8 cellular contexts compared by ENCODE assay signal in the genomic region with DNA sequence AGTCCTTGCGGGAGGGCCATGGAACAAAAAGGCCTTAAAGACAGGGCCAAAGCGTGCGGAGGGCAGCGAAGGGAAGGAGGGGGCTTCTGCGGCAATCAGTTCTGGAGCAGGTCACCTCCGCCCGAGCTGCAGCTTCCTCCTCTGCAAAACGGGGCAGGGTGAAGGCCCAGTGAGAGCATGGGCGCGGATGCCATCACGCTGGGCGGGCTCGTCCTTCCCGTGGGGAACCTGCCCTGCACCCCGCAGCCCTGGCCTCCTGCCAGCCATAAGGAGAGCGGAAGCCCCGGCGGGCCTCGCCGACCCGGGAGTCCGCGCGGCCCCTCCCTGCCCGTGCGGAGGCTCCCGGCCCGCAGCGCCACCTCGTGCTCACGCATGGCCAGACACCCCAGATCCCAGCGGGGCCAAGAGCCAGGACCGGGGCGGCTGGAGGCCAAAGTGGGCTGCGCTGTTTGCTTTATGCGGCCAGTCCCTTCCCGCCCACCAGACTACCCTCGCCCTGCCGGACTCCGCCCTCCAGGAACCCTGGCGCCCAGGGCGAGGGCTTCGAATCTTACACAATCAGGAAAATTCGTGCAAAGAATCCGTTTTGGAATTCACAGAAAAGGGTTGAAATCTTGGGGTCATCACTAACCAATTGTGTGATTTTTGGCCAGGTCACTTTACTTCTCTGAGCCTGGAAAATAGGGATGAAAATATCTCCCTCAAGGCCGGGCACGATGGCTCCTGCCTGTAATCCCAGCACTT. TPM values are rescaled to one million over a fixed set of nuclear protein-coding genes. Genes with fewer than 3 reads are reported as not detected.
DNase-seq lines count a peak whose midpoint lies in the region; ATAC-seq and TF ChIP-seq lines count a peak whose summit lies in the region.

No MANE protein-coding gene starts in this region.

- H3K27me3 ChIP-seq in HUES6 (ENCODE audit: control insufficient read depth, insufficient read depth, low read length): no peaks in the 10 kb centered on the region
- no peaks in the 10 kb centered on the region for H3K27me3 ChIP-seq in thoracic aorta (replicated peaks; ENCODE audit: insufficient read depth)

- DNase-seq in AG09319 (ENCODE audit: extremely low read depth, low read depth): no peak
- DNase-seq in SK-N-DZ (ENCODE audit: low spot score): peak; percentile 37
- peak; percentile 79 for DNase-seq in activated naive CD4-positive, alpha-beta T cell treated with anti-CD3 and anti-CD28 coated beads for 36 hours
- DNase-seq in glomerular visceral epithelial cell (ENCODE audit: extremely low spot score): peak; percentile 75
- DNase-seq in osteocyte (ENCODE audit: extremely low spot score, unreplicated experiment): peak; percentile 90
- peak; percentile 43 for DNase-seq in thoracic aorta (ENCODE audit: low spot score)

- H3K9me3 ChIP-seq in HUES6 (ENCODE audit: control insufficient read depth, insufficient read depth, low read depth, low read length) (no peaks in the 10 kb centered on the region), thoracic aorta (no peaks in the 10 kb centered on the region)

- no peaks in the 10 kb centered on the region for H3K9me3 Mint-ChIP-seq in activated naive CD4-positive, alpha-beta T cell treated with anti-CD3 and anti-CD28 coated beads for 36 hours
- H3K9me3 Mint-ChIP-seq in osteocyte (ENCODE audit: unreplicated experiment): no peaks in the 10 kb centered on the region

- peak overlapping the region; percentile 18 for H3K4me3 Mint-ChIP-seq in activated naive CD4-positive, alpha-beta T cell treated with anti-CD3 and anti-CD28 coated beads for 36 hours
- H3K4me3 Mint-ChIP-seq in osteocyte (ENCODE audit: unreplicated experiment): peak overlapping the region; percentile 20

- intact Hi-C loops in activated naive CD4-positive, alpha-beta T cell treated with anti-CD3 and anti-CD28 coated beads for 36 hours (cut with micrococcal nuclease): loop anchor here (1.0 kb wide), 2 partner anchors 65 to 78 kb away; no protein-coding TSS in a partner anchor

- no peaks in the 10 kb centered on the region for H3K36me3 Mint-ChIP-seq in activated naive CD4-positive, alpha-beta T cell treated with anti-CD3 and anti-CD28 coated beads for 36 hours (ENCODE audit: low read depth)
- peaks cover 24% of the 10 kb centered on the region for H3K36me3 Mint-ChIP-seq in osteocyte (ENCODE audit: unreplicated experiment)

- H3K36me3 ChIP-seq in HUES6 (ENCODE audit: control insufficient read depth, insufficient read depth, low read length) (peaks cover 24% of the 10 kb centered on the region), thoracic aorta (peaks cover 15% of the 10 kb centered on the region)

- H3K9ac ChIP-seq in HUES6 (ENCODE audit: low read length): peak overlapping the region; percentile 42

- H3K27ac ChIP-seq in HUES6 (ENCODE audit: low read depth, low read length) (no peak overlapping the region), thoracic aorta (peak overlapping the region; percentile 27 to 56)

- CTCF ChIA-PET in activated naive CD4-positive, alpha-beta T cell treated with anti-CD3 and anti-CD28 coated beads for 36 hours (lab: Charles Lee): interaction anchor here (0.7 to 9.5 kb wide), 17 partner anchors 10 to 417 kb away, joined by 3 to 82 read pairs (median 8); no protein-coding TSS in a partner anchor

- H3K4me3 ChIP-seq in HUES6 (ENCODE audit: low read depth, low read length): peak overlapping the region; percentile 45
- H3K4me3 ChIP-seq in thoracic aorta: peak overlapping the region; percentile 62

- peak; percentile 69 for TF ChIP-seq CTCF in AG09319 (IDR thresholded peaks at IDR 0.05; ENCODE audit: low read depth, low read length)
- TF ChIP-seq CTCF in osteocyte (IDR thresholded peaks at IDR 0.05): peak; percentile 95
- TF ChIP-seq CTCF in thoracic aorta (IDR thresholded peaks at IDR 0.05): peak; percentile 91

- H3K4me1 ChIP-seq in HUES6 (ENCODE audit: control insufficient read depth, insufficient read depth, low read length) (peaks cover 27% of the 10 kb centered on the region), thoracic aorta (ENCODE audit: control insufficient read depth in 1 of 2, low read depth in 2 of 2) (peaks cover 17 to 27% of the 10 kb centered on the region in 2 donors)

- peaks cover 14% of the 10 kb centered on the region for H3K4me1 Mint-ChIP-seq in activated naive CD4-positive, alpha-beta T cell treated with anti-CD3 and anti-CD28 coated beads for 36 hours (ENCODE audit: low read depth)
- H3K4me1 Mint-ChIP-seq in osteocyte (ENCODE audit: unreplicated experiment): peaks cover 75% of the 10 kb centered on the region

- H3K27me3 Mint-ChIP-seq in activated naive CD4-positive, alpha-beta T cell treated with anti-CD3 and anti-CD28 coated beads for 36 hours (ENCODE audit: low read depth): no peaks in the 10 kb centered on the region
- no peaks in the 10 kb centered on the region for H3K27me3 Mint-ChIP-seq in osteocyte (ENCODE audit: unreplicated experiment)

- no peak overlapping the region for H3K27ac Mint-ChIP-seq in activated naive CD4-positive, alpha-beta T cell treated with anti-CD3 and anti-CD28 coated beads for 36 hours
- no peak overlapping the region for H3K27ac Mint-ChIP-seq in osteocyte (ENCODE audit: unreplicated experiment)

- ATAC-seq in GM19328 (IDR thresholded peaks at IDR 0.05; ENCODE audit: unreplicated experiment): peak; percentile 62
- ATAC-seq in thoracic aorta (ENCODE audit: insufficient number of reproducible peaks, low FRiP score, low read depth): peak; percentile 67

RNA-seq across cellular contexts. Expression of a gene that starts 16.1 kb away (rescaled TPM):
- polyA plus RNA-seq in SK-N-DZ (2014; cell fraction: cytosol; rRNA removed): 19.0 and 20.0 TPM in 2 replicates
- 8.4 and 10.4 TPM in 2 replicates for polyA plus RNA-seq in SK-N-DZ (2014; cell fraction: nucleus; rRNA removed)
- total RNA-seq in activated naive CD4-positive, alpha-beta T cell treated with anti-CD3 and anti-CD28 coated beads for 36 hours: under 1 TPM; 0.35 to 0.38 TPM
- 84.0 and 84.1 TPM in 2 replicates for total RNA-seq in osteocyte
- total RNA-seq in thoracic aorta: 100 to 1,000 TPM in 1 of 2 donors, 10 to 100 TPM in 1; 42.2 to 100 TPM

Comparison
In these comparisons a context has a peak if more than half of its experiments do, and no peak if none do; other contexts are left out.
1. RNA of a gene that starts 16.1 kb away (total RNA-seq): 42.2 to 100 TPM in thoracic aorta and 84.0 to 84.1 TPM in osteocyte; 0.35 to 0.38 TPM in activated naive CD4-positive, alpha-beta T cell treated with anti-CD3 and anti-CD28 coated beads for 36 hours; every median in the first group is over 10 times any median in the second.
2. Peak in every context shown above with its lines, with median percentiles within 50 percentile points of each other: CTCF ChIP-seq.